Comparison of ENCODE assay signal across 16 cellular contexts in the genomic region with DNA sequence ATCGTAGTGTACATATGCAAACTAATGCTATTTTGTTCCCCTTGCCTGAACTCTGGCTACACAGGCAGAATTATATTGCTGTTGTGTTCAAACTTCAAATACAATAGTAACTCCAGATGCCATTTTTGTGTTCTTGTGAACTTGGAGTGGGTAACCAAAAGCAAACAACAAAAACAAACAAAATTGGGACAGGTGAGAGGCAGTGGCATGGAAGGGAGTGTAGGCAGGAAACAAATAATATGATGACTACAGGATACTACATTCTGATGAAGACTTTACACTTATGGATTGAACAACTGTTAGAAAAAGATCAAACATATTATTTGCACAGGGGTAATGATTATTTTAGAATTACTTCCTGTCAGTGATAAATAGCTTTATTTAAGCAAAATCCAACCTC.
"Had no signal": no experiment of that assay in that cellular context is flagged by ENCODE, and none has a peak within 500 bp of the region (broad histone marks: within the 10 kb centered on the region; RNA-seq: fewer than 3 reads in every experiment).

No MANE protein-coding gene starts in this region.

- H3K27ac ChIP-seq: brain microvascular endothelial cell, neural progenitor cell, ovary, suprapubic skin had no signal

- DNase-seq: activated CD4-positive, alpha-beta T cell treated with anti-CD3 and anti-CD28 coated beads for 1 hour; activated CD4-positive, alpha-beta T cell treated with anti-CD3 and anti-CD28 coated beads, Interleukin-2, amount 50 U/mL, for 48 hours; activated gamma-delta T cell treated with Interleukin-2 at 50 U/mL for 16 hours; activated naive CD8-positive, alpha-beta T cell treated with anti-CD3 and anti-CD28 coated beads for 36 hours; activated T-cell treated with anti-CD3 and anti-CD28 coated beads, Interleukin-2, amount 50 U/mL, for 72 hours; brain microvascular endothelial cell; cerebellar nuclear complex; effector memory CD8-positive, alpha-beta T cell; erythroblast; hypothalamus; ovary; stimulated activated CD4-positive, alpha-beta T cell treated with anti-CD3 and anti-CD28 coated beads, Interleukin-12 subunit alpha, Interleukin-12 subunit beta, amount 100 ng/mL, for 4 hours; stimulated activated CD8-positive, alpha-beta memory T cell treated with anti-CD3 and anti-CD28 coated beads, Interleukin-4, amount 100 ng/mL, for 48 hours; stimulated activated naive CD8-positive, alpha-beta T cell treated with anti-CD3 and anti-CD28 coated beads, Interleukin-15, Interleukin-2, amounts not matched to agents 100 U/mL and 50 U/mL, for 24 hours had no signal

- H3K27me3 ChIP-seq: brain microvascular endothelial cell, neural progenitor cell, ovary, suprapubic skin had no signal

- H3K4me1 ChIP-seq: neural progenitor cell, suprapubic skin had no signal

- H3K36me3 ChIP-seq: brain microvascular endothelial cell, neural progenitor cell, ovary, suprapubic skin had no signal

- H3K9me3 ChIP-seq: ovary, suprapubic skin had no signal

- H3K4me3 ChIP-seq: neural progenitor cell, ovary, suprapubic skin had no signal

- ATAC-seq: activated T-cell treated with anti-CD3 and anti-CD28 coated beads, Interleukin-2, amount 50 U/mL, for 72 hours; effector memory CD8-positive, alpha-beta T cell; stimulated activated naive CD8-positive, alpha-beta T cell treated with anti-CD3 and anti-CD28 coated beads, Interleukin-15, Interleukin-2, amounts not matched to agents 100 U/mL and 50 U/mL, for 24 hours had no signal
